Comparison of ENCODE assay signal across 8 cellular contexts in the genomic region with DNA sequence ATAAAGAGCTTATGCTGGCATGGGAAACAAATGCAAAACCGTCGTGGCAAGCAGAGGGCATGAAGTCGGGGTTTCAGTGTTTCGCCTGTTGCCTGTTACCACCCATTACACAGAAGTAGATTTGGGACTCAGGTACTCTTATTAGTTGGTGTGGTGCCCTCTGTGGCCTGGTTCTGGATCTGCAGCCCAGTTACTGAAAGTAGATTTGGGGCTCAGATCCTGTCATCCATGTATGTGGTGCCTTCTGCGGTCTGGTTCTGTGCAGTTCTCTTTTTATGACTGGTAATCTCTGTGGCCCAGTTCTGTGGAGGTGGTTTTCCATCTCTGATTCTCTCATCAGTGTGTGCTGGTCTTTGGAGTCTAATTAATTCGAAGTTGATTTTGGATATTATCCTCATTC. TPM values are rescaled to one million over a fixed set of nuclear protein-coding genes. Genes with fewer than 3 reads are reported as not detected.
A peak's percentile ranks its signal among the peaks of the same experiment; 100 is the strongest.
DNase-seq lines count a peak whose midpoint lies in the region; ATAC-seq lines count a peak whose summit lies in the region.

No MANE protein-coding gene starts in this region.

- ATAC-seq in GM21367 (IDR thresholded peaks at IDR 0.05; ENCODE audit: unreplicated experiment) (peak; percentile 52), left lobe of liver (peak; percentile 56), GM18517 (IDR thresholded peaks at IDR 0.05; ENCODE audit: unreplicated experiment) (no peak)

- no peak overlapping the region for H3K4me3 ChIP-seq in Jurkat, Clone E6-1 (ENCODE audit: low read length)

- DNase-seq in NCI-H1092 treated with DMSO at 0.1 percent for 48 hours (lab: John Stamatoyannopoulos, UW) (peak; percentile 47), NCI-H1092 (lab: John Stamatoyannopoulos, UW) (no peak), left lobe of liver (ENCODE audit: low spot score) (no peak), T-helper 9 cell (no peak)
- peak; percentile 20 for DNase-seq in Jurkat, Clone E6-1 (ENCODE audit: low read depth, low spot score)
- peak; percentile 67 to 68 for DNase-seq in activated T-cell treated with anti-CD3 and anti-CD28 coated beads, Interleukin-2, amount 50 U/mL, for 48 hours

RNA-seq across cellular contexts. Expression of a gene that starts 45.2 kb away (rescaled TPM):
- 16.7 TPM for polyA plus RNA-seq in Jurkat, Clone E6-1 (2012; ENCODE audit: insufficient read depth, insufficient read length)
- 5.4 TPM for total RNA-seq in left lobe of liver

Comparison
In these comparisons a context has a peak if more than half of its experiments do, and no peak if none do; other contexts are left out.
1. DNase-seq: peak in NCI-H1092 treated with DMSO at 0.1 percent for 48 hours (single experiment), Jurkat, Clone E6-1 (single experiment) and activated T-cell treated with anti-CD3 and anti-CD28 coated beads, Interleukin-2, amount 50 U/mL, for 48 hours (2 of 2); none in NCI-H1092 (single experiment), left lobe of liver (single experiment) and T-helper 9 cell (single experiment).